8 cellular contexts compared by ENCODE assay signal in the genomic region with DNA sequence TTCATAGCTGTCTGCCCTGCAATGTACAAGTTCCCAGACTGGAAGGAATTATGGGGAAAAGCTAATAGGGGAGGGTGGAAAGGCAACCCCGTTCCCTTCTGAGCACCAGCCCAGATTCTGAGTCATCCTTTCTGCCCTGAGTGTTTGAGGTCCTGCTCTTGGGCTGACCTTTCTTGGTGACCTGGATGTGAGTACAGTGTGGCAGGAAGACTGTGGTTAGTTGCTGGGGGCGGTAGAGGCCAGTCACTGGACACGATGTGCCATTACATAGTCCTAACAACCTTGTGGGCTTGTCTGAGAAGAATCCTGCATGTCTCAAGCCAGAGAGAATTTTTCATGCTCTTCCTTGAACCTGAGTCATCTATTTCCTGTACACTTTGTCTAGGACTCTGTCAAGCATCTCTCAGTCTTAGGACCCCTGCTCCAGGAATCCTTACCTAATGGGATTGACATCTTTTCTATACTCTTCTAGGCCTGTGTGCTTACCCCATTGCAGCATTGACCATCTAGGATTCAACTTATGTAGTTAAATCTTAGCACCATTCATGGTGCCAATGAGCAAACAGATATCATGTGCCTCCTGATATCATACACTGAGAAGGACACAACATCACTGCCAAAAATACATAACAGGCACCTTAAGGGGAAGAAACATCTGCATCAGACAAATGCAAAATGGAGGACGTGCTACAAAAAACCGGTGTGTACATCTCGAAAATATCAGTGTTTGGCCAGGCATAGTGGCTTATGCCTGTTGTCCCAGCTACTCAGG. TPM values are rescaled to one million over a fixed set of nuclear protein-coding genes. Genes with fewer than 3 reads are reported as not detected.
DNase-seq lines count a peak whose midpoint lies in the region; ATAC-seq and TF ChIP-seq lines count a peak whose summit lies in the region.

No MANE protein-coding gene starts in this region.

- WGBS in body of pancreas, 2 donors = 71% methylated on average over 6 of the region's 6 CpGs

- peak overlapping the region; percentile 34 for H3K27ac ChIP-seq in AG04450 (ENCODE audit: low read depth, low read length)
- H3K27ac ChIP-seq in body of pancreas = peak overlapping the region in 3 of 4 donors; percentile 21 to 52 (median 39)
- peak overlapping the region; percentile 6 for H3K27ac ChIP-seq in lower lobe of right lung

- no peaks in the 10 kb centered on the region for H3K27me3 ChIP-seq in AG04450 (ENCODE audit: control insufficient read depth, insufficient read depth, low read length)
- H3K27me3 ChIP-seq in body of pancreas = no peaks in the 10 kb centered on the region
- H3K27me3 ChIP-seq in lower lobe of right lung (ENCODE audit: low read depth) = no peaks in the 10 kb centered on the region

- no peak overlapping the region for H3K27ac Mint-ChIP-seq in activated naive CD4-positive, alpha-beta T cell treated with anti-CD3 and anti-CD28 coated beads for 36 hours

- peak; percentile 62 for ATAC-seq in body of pancreas
- peak; percentile 81 to 84 for ATAC-seq in lower lobe of right lung
- no peak for ATAC-seq in HG02759 (IDR thresholded peaks at IDR 0.05; ENCODE audit: unreplicated experiment)

- H3K4me3 Mint-ChIP-seq in activated naive CD4-positive, alpha-beta T cell treated with anti-CD3 and anti-CD28 coated beads for 36 hours = no peak overlapping the region

- H3K4me1 ChIP-seq in body of pancreas = peaks cover 53% of the 10 kb centered on the region
- H3K4me1 ChIP-seq in lower lobe of right lung = peaks cover 31% of the 10 kb centered on the region

- CTCF ChIA-PET in AG04450 (lab: Charles Lee) = interaction anchor here (1.0 to 4.9 kb wide), 8 partner anchors 8 to 225 kb away, joined by 4 to 53 read pairs (median 11); partner anchors contain the start of genes MARCHF2 and RAB11B
- CTCF ChIA-PET in activated naive CD4-positive, alpha-beta T cell treated with anti-CD3 and anti-CD28 coated beads for 36 hours (lab: Charles Lee) = interaction anchor here (1.0 to 5.2 kb wide), 12 partner anchors 8 to 224 kb away, joined by 3 to 47 read pairs (median 12); partner anchors contain the start of genes ANGPTL4, KANK3, MYO1F and RAB11B

- peaks cover 10% of the 10 kb centered on the region for H3K27me3 Mint-ChIP-seq in activated naive CD4-positive, alpha-beta T cell treated with anti-CD3 and anti-CD28 coated beads for 36 hours (ENCODE audit: low read depth)

- H3K36me3 Mint-ChIP-seq in activated naive CD4-positive, alpha-beta T cell treated with anti-CD3 and anti-CD28 coated beads for 36 hours (ENCODE audit: low read depth) = no peaks in the 10 kb centered on the region

- H3K4me3 ChIP-seq in AG04450 (ENCODE audit: low read depth, low read length) (no peak overlapping the region), body of pancreas (no peak overlapping the region), lower lobe of right lung (no peak overlapping the region)

- intact Hi-C loops in body of pancreas (cut with DNase I) (loop anchor here (5.0 to 10.0 kb wide), 2 partner anchors 41 to 219 kb away; partner anchors contain the start of gene MYO1F), lower lobe of right lung (cut with DNase I) (no loop called here)
- intact Hi-C loops in activated naive CD4-positive, alpha-beta T cell treated with anti-CD3 and anti-CD28 coated beads for 36 hours (cut with micrococcal nuclease) = loop anchor here (2.0 kb wide), 1 partner anchor 57 kb away; the partner anchor contains the start of gene MARCHF2

- TF ChIP-seq POLR2A in body of pancreas (IDR thresholded peaks at IDR 0.05) = no peak

- POLR2A ChIA-PET in AG04450 (lab: Yijun Ruan, JAX) = interaction anchor here (0.6 to 1.6 kb wide), 4 partner anchors 9 to 69 kb away, joined by 4 to 9 read pairs (median 8); partner anchors contain the start of genes ANGPTL4 and RAB11B

- DNase-seq in AG04450 (ENCODE audit: low read depth, low spot score) (no peak), LoVo (ENCODE audit: low spot score) (peak; percentile 27), body of pancreas (peak in 3 of 4 donors; percentile 33 to 74 (median 53)), lower lobe of right lung (no peak), amygdala (lab: John Stamatoyannopoulos, UW) (no peak), KBM-7 (no peak)
- DNase-seq in activated naive CD4-positive, alpha-beta T cell treated with anti-CD3 and anti-CD28 coated beads for 36 hours = no peak

- H3K9me3 ChIP-seq in AG04450 (ENCODE audit: control insufficient read depth, insufficient read depth, low read length) = peaks cover 6% of the 10 kb centered on the region; the same call in 1 of the 2 replicates
- H3K9me3 ChIP-seq in body of pancreas = no peaks in the 10 kb centered on the region
- no peaks in the 10 kb centered on the region for H3K9me3 ChIP-seq in lower lobe of right lung

- no peaks in the 10 kb centered on the region for H3K36me3 ChIP-seq in body of pancreas (replicated peaks in 1 of 2; ENCODE audit: insufficient read depth in 1 of 2, low read depth in 2 of 2)
- no peaks in the 10 kb centered on the region for H3K36me3 ChIP-seq in lower lobe of right lung

- H3K4me1 Mint-ChIP-seq in activated naive CD4-positive, alpha-beta T cell treated with anti-CD3 and anti-CD28 coated beads for 36 hours (ENCODE audit: low read depth) = no peaks in the 10 kb centered on the region

- H3K9me3 Mint-ChIP-seq in activated naive CD4-positive, alpha-beta T cell treated with anti-CD3 and anti-CD28 coated beads for 36 hours = peaks cover 3% of the 10 kb centered on the region

- TF ChIP-seq CTCF in AG04450 (IDR thresholded peaks at IDR 0.05; ENCODE audit: low read depth, low read length) (no peak), body of pancreas (IDR thresholded peaks at IDR 0.05) (no peak), lower lobe of right lung (IDR thresholded peaks at IDR 0.05) (no peak)

- in situ Hi-C loops in KBM-7 (cut with MboI; ENCODE audit: low pct_unique_long_range_greater_than_20kb, low sequenced_read_pairs) = no loop called here

RNA-seq across cellular contexts. Expression of gene ANGPTL4, which starts 8.1 kb away (rescaled TPM):
- 1.3 and 1.7 TPM in 2 replicates for polyA plus RNA-seq in AG04450 (2011; rRNA removed)
- polyA minus RNA-seq in AG04450 (2011; rRNA and poly(A)+ RNA removed) = 0.43 and 0.83 TPM in 2 replicates
- total RNA-seq in body of pancreas (100 to 1,000 TPM in 1 of 2 donors, 10 to 100 TPM in 1; 68.7 to 110 TPM), lower lobe of right lung (11.0 TPM)
- not detected for total RNA-seq in activated naive CD4-positive, alpha-beta T cell treated with anti-CD3 and anti-CD28 coated beads for 36 hours

RNA-seq across cellular contexts. Expression of gene KANK3, which starts 12.8 kb away (rescaled TPM):
- 0.07 TPM in 1 of 2 replicates, not detected in the other for polyA plus RNA-seq in AG04450 (2011; rRNA removed)
- polyA minus RNA-seq in AG04450 (2011; rRNA and poly(A)+ RNA removed) = not detected in 2 replicates
- total RNA-seq in body of pancreas = 10 to 100 TPM in 1 of 2 donors, 1 to 10 TPM in 1; 9.1 to 25.7 TPM
- total RNA-seq in lower lobe of right lung = 49.0 TPM
- under 1 TPM; 0.17 to 0.36 TPM for total RNA-seq in activated naive CD4-positive, alpha-beta T cell treated with anti-CD3 and anti-CD28 coated beads for 36 hours

RNA-seq across cellular contexts. Expression of gene RAB11B, which starts 34.3 kb away (rescaled TPM):
- 25.3 and 37.6 TPM in 2 replicates for polyA plus RNA-seq in AG04450 (2011; rRNA removed)
- 18.3 and 22.0 TPM in 2 replicates for polyA minus RNA-seq in AG04450 (2011; rRNA and poly(A)+ RNA removed)
- total RNA-seq in body of pancreas (10 to 100 TPM; 47.7 to 50.4 TPM), lower lobe of right lung (101 TPM)
- 10 to 100 TPM; 61.9 to 69.6 TPM for total RNA-seq in activated naive CD4-positive, alpha-beta T cell treated with anti-CD3 and anti-CD28 coated beads for 36 hours

RNA-seq across cellular contexts. Expression of gene RPS28, which starts 34.5 kb away (rescaled TPM):
- 424 and 658 TPM in 2 replicates for polyA plus RNA-seq in AG04450 (2011; rRNA removed)
- 188 and 234 TPM in 2 replicates for polyA minus RNA-seq in AG04450 (2011; rRNA and poly(A)+ RNA removed)
- total RNA-seq in body of pancreas (100 to 1,000 TPM; 322 to 334 TPM), lower lobe of right lung (1,461 TPM)
- total RNA-seq in activated naive CD4-positive, alpha-beta T cell treated with anti-CD3 and anti-CD28 coated beads for 36 hours = 1,000 to 10,000 TPM; 2,814 to 3,007 TPM

RNA-seq across cellular contexts. Expression of gene NDUFA7, which starts 34.6 kb away (rescaled TPM):
- 31.5 and 46.1 TPM in 2 replicates for polyA plus RNA-seq in AG04450 (2011; rRNA removed)
- polyA minus RNA-seq in AG04450 (2011; rRNA and poly(A)+ RNA removed) = 38.6 and 56.7 TPM in 2 replicates
- total RNA-seq in body of pancreas (1 to 10 TPM; 4.3 to 6.7 TPM), lower lobe of right lung (41.9 TPM)
- total RNA-seq in activated naive CD4-positive, alpha-beta T cell treated with anti-CD3 and anti-CD28 coated beads for 36 hours = 100 to 1,000 TPM in 1 of 2 experiments, 10 to 100 TPM in 1; 95.9 to 104 TPM

Comparison
In these comparisons a context has a peak if more than half of its experiments do, and no peak if none do; other contexts are left out.
1. DNase-seq: peak in LoVo (single experiment) and body of pancreas (3 of 4); none in AG04450 (single experiment), lower lobe of right lung (single experiment), activated naive CD4-positive, alpha-beta T cell treated with anti-CD3 and anti-CD28 coated beads for 36 hours (single experiment), amygdala (0 of 56) and KBM-7 (single experiment).
2. RNA of gene ANGPTL4, which starts 8.1 kb away (total RNA-seq): 68.7 to 110 TPM in body of pancreas and 11.0 TPM in lower lobe of right lung (single experiment); not detected in activated naive CD4-positive, alpha-beta T cell treated with anti-CD3 and anti-CD28 coated beads for 36 hours; every median in the first group is over 10 times any median in the second.
3. RNA of gene KANK3, which starts 12.8 kb away (total RNA-seq): 49.0 TPM in lower lobe of right lung (single experiment) and 9.1 to 25.7 TPM in body of pancreas; 0.17 to 0.36 TPM in activated naive CD4-positive, alpha-beta T cell treated with anti-CD3 and anti-CD28 coated beads for 36 hours; every median in the first group is over 4 times any median in the second.
4. Peak in every context shown above with its lines, with median percentiles within 50 percentile points of each other: H3K27ac ChIP-seq.